In genomic region chr4:23084559-23085248, GRCh38 we compare ENCODE assay signal across 18 cellular contexts.
DNase-seq lines count a peak whose midpoint lies in the region; ATAC-seq and TF ChIP-seq lines count a peak whose summit lies in the region.
"Had no signal": no experiment of that assay in that cellular context is flagged by ENCODE, and none has a peak within 500 bp of the region (broad histone marks: within the 10 kb centered on the region; RNA-seq: fewer than 3 reads in every experiment).

No MANE protein-coding gene starts in this region.

- no peak overlapping the region for H3K9ac ChIP-seq in GM23248
- H3K9ac ChIP-seq in NT2/D1 (ENCODE audit: insufficient read length, low read depth): no peak overlapping the region
- H3K9ac ChIP-seq: BLaER1 had no signal

- H3K4me1 ChIP-seq in GM23248 (ENCODE audit: insufficient read depth): no peaks in the 10 kb centered on the region
- H3K4me1 ChIP-seq in NT2/D1 (ENCODE audit: insufficient read depth, insufficient read length): no peaks in the 10 kb centered on the region
- peaks cover 4% of the 10 kb centered on the region for H3K4me1 ChIP-seq in neuron (ENCODE audit: insufficient read depth, low read length)
- H3K4me1 ChIP-seq: BLaER1, esophagus muscularis mucosa, lower lobe of right lung had no signal

- 45 to 58% methylated on average over 3 of the region's 3 CpGs for WGBS in GM23248 (ENCODE audit: low coverage in 1 of 2, low lambda C conversion rate in 2 of 2, missing lambda C conversion rate in 2 of 2), 2 experiments

- H3K9me2 ChIP-seq in GM23248 (ENCODE audit: insufficient read depth): no peaks in the 10 kb centered on the region

- H3F3A ChIP-seq in GM23248 (ENCODE audit: insufficient read depth): no peaks in the 10 kb centered on the region

- H3K79me2 ChIP-seq in GM23248 (ENCODE audit: insufficient read depth): no peaks in the 10 kb centered on the region

- TF ChIP-seq CTCF in brain microvascular endothelial cell (IDR thresholded peaks at IDR 0.05; ENCODE audit: low read depth, low read length, missing control alignments) (peak; percentile 12), GM13977 (IDR thresholded peaks at IDR 0.05; ENCODE audit: extremely low read depth, insufficient read depth, missing control alignments) (no peak)

- H3K27me3 ChIP-seq in GM23248 (replicated peaks; ENCODE audit: insufficient read depth) (no peaks in the 10 kb centered on the region), NT2/D1 (ENCODE audit: insufficient read depth, insufficient read length) (no peaks in the 10 kb centered on the region), brain microvascular endothelial cell (replicated peaks) (no peaks in the 10 kb centered on the region), neuron (ENCODE audit: insufficient read depth, low read length) (no peaks in the 10 kb centered on the region)
- H3K27me3 ChIP-seq: esophagus muscularis mucosa had no signal

- H3K36me3 ChIP-seq in GM23248 (ENCODE audit: low read depth): no peaks in the 10 kb centered on the region
- no peaks in the 10 kb centered on the region for H3K36me3 ChIP-seq in NT2/D1 (ENCODE audit: insufficient read depth, insufficient read length, low read length)
- H3K36me3 ChIP-seq in brain microvascular endothelial cell (replicated peaks): no peaks in the 10 kb centered on the region
- H3K36me3 ChIP-seq in neuron (ENCODE audit: insufficient read depth, low read length): no peaks in the 10 kb centered on the region
- H3K36me3 ChIP-seq: BLaER1, esophagus muscularis mucosa, lower lobe of right lung had no signal

- H2AFZ ChIP-seq in GM23248 (no peak overlapping the region), neuron (ENCODE audit: low read depth, low read length) (peak overlapping the region; percentile 1)

- no peaks in the 10 kb centered on the region for H3K9me3 ChIP-seq in GM23248 (ENCODE audit: low read depth)
- peaks cover 41% of the 10 kb centered on the region for H3K9me3 ChIP-seq in NT2/D1 (ENCODE audit: insufficient read depth, low read length)
- H3K9me3 ChIP-seq in neuron (ENCODE audit: low read length): peaks cover 6% of the 10 kb centered on the region
- H3K9me3 ChIP-seq: lower lobe of right lung had no signal

- H3K4me2 ChIP-seq in GM23248 (ENCODE audit: unreplicated experiment): no peak overlapping the region
- H3K4me2 ChIP-seq: BLaER1 had no signal

- in situ Hi-C loops in GM23248 (cut with MboI): no loop called here
- in situ Hi-C loops in brain microvascular endothelial cell (cut with HindIII; ENCODE audit: low pct_ligation_motif_present, low sequenced_read_pairs): no loop called here
- in situ Hi-C loops in GM13977 (cut with MboI; ENCODE audit: low pct_unique_long_range_greater_than_20kb, low sequenced_read_pairs, unreplicated experiment): no loop called here

- DNase-seq in GM23248 (peak; percentile 13), NT2/D1 (ENCODE audit: low read depth, low spot score) (peak; percentile 36), brain microvascular endothelial cell (peak; percentile 9), LoVo (ENCODE audit: low spot score) (no peak), GM13977 (ENCODE audit: low spot score) (no peak)
- no peak for DNase-seq in stimulated activated CD4-positive, alpha-beta T cell treated with anti-CD3 and anti-CD28 coated beads, Interleukin-2, amount 100 ng/mL, for 24 hours
- DNase-seq: activated CD4-positive, alpha-beta T cell treated with anti-CD3 and anti-CD28 coated beads, Interleukin-2, amount 50 U/mL, for 1 hour; cortex of kidney; DMS79 treated with DMSO at 0.1 percent for 48 hours; hippocampal formation; lower lobe of right lung; naive thymus-derived CD4-positive, alpha-beta T cell; NCI-H446; stimulated activated CD8-positive, alpha-beta memory T cell treated with anti-CD3 and anti-CD28 coated beads, Interleukin-4, amount 100 ng/mL, for 48 hours had no signal

- H3K4me3 ChIP-seq in GM23248: no peak overlapping the region
- H3K4me3 ChIP-seq in NT2/D1 (ENCODE audit: insufficient read length, low read depth): no peak overlapping the region
- H3K4me3 ChIP-seq in brain microvascular endothelial cell (ENCODE audit: low read depth, low read length): no peak overlapping the region
- no peak overlapping the region for H3K4me3 ChIP-seq in neuron (ENCODE audit: low read length)
- H3K4me3 ChIP-seq: BLaER1, esophagus muscularis mucosa, lower lobe of right lung had no signal

- no peaks in the 10 kb centered on the region for H4K20me1 ChIP-seq in GM23248 (ENCODE audit: insufficient read depth)
- H4K20me1 ChIP-seq: BLaER1 had no signal

- no peak overlapping the region for H3K27ac ChIP-seq in GM23248
- H3K27ac ChIP-seq in brain microvascular endothelial cell: peak overlapping the region; percentile 23
- H3K27ac ChIP-seq: BLaER1, esophagus muscularis mucosa, lower lobe of right lung had no signal

- ATAC-seq in HG02870 (IDR thresholded peaks at IDR 0.05; ENCODE audit: unreplicated experiment): no peak
- ATAC-seq: lower lobe of right lung; naive thymus-derived CD4-positive, alpha-beta T cell had no signal

Comparison
In these comparisons a context has a peak if more than half of its experiments do, and no peak if none do; other contexts are left out.
1. DNase-seq: peak in GM23248 (single experiment), NT2/D1 (single experiment) and brain microvascular endothelial cell (single experiment); none in stimulated activated CD4-positive, alpha-beta T cell treated with anti-CD3 and anti-CD28 coated beads, Interleukin-2, amount 100 ng/mL, for 24 hours (0 of 2), LoVo (single experiment) and GM13977 (single experiment).